In genomic region chr5:40495172-40495699, GRCh38 we compare ENCODE assay signal across 22 cellular contexts.
DNase-seq lines count a peak whose midpoint lies in the region; ATAC-seq and TF ChIP-seq lines count a peak whose summit lies in the region.
"Had no signal": no experiment of that assay in that cellular context is flagged by ENCODE, and none has a peak within 500 bp of the region (broad histone marks: within the 10 kb centered on the region; RNA-seq: fewer than 3 reads in every experiment).

No MANE protein-coding gene starts in this region.

- H3K27ac Mint-ChIP-seq in CD14-positive monocyte, result peak overlapping the region in 5 of 7 donors; percentile 25 to 79 (median 70)
- peak overlapping the region; percentile 34; the same call in 1 of the 2 replicates for H3K27ac Mint-ChIP-seq in HFFc6
- H3K27ac Mint-ChIP-seq: CD4-positive, CD25-positive, alpha-beta regulatory T cell; T-helper 2 cell treated with Interferon-gamma antibody and Interleukin-4, amounts not matched to agents 5 μg/mL and 100 μg/mL, for 36 hours had no signal

- ATAC-seq in left colon, result peak; percentile 41

- no peak overlapping the region for H3K4me3 Mint-ChIP-seq in CD14-positive monocyte
- H3K4me3 Mint-ChIP-seq in HFFc6, result no peak overlapping the region
- H3K4me3 Mint-ChIP-seq: CD4-positive, CD25-positive, alpha-beta regulatory T cell; T-helper 2 cell treated with Interferon-gamma antibody and Interleukin-4, amounts not matched to agents 5 μg/mL and 100 μg/mL, for 36 hours had no signal

- H3K27me3 Mint-ChIP-seq in CD14-positive monocyte (ENCODE audit: low read depth in 3 of 3) (no peaks in the 10 kb centered on the region), HFFc6 (ENCODE audit: insufficient read depth) (no peaks in the 10 kb centered on the region; the same call in 1 of the 2 replicates)

- H3K36me3 Mint-ChIP-seq in CD14-positive monocyte, result no peaks in the 10 kb centered on the region
- H3K36me3 Mint-ChIP-seq in HFFc6 (ENCODE audit: low read depth), result no peaks in the 10 kb centered on the region

- TF ChIP-seq CTCF in CD14-positive monocyte (IDR thresholded peaks at IDR 0.05) (no peak), HFFc6 (IDR thresholded peaks at IDR 0.05) (no peak)

- TF ChIP-seq POLR2A in erythroblast (IDR thresholded peaks at IDR 0.05; ENCODE audit: low read length), result no peak

- H3K4me1 Mint-ChIP-seq in CD14-positive monocyte, result peaks cover 32% of the 10 kb centered on the region
- peaks cover 33% of the 10 kb centered on the region for H3K4me1 Mint-ChIP-seq in HFFc6 (ENCODE audit: low read depth)

- H3K9me3 Mint-ChIP-seq in CD14-positive monocyte (peaks cover 0 to 2% (median 0%) of the 10 kb centered on the region in 7 donors), HFFc6 (no peaks in the 10 kb centered on the region)

- intact Hi-C loops in CD14-positive monocyte (cut with micrococcal nuclease) (loop anchor here in 1 of 2 donors (10.0 kb wide), 1 partner anchor 190 kb away; no protein-coding TSS in a partner anchor), left colon (cut with DNase I, micrococcal nuclease) (no loop called here)

- DNase-seq in CD14-positive monocyte (ENCODE audit: low spot score) (peak; percentile 55), HFFc6 (no peak), NOMO-1 treated with DMSO at 0.1 percent for 48 hours (lab: John Stamatoyannopoulos, UW; ENCODE audit: unreplicated experiment) (peak; percentile 70), left colon (no peak), erythroblast (lab: John Stamatoyannopoulos, UW) (no peak), 8988T (no peak), NCI-H1092 treated with DMSO at 0.1 percent for 48 hours (lab: John Stamatoyannopoulos, UW) (no peak)
- DNase-seq in activated CD4-positive, CD25-positive, alpha-beta regulatory T cell (lab: John Stamatoyannopoulos, UW), result no peak
- DNase-seq: ACHN; CD4-positive, CD25-positive, alpha-beta regulatory T cell; COR-L47; DMS 273 treated with DMSO at 0.1 percent for 48 hours; GDM1; HCEC 1CT; KBM-7; NCI-H1105; NCI-H1694; NCI-H2081 treated with DMSO at 0.1 percent for 48 hours; NCI-H510A; NCI-H748 treated with DMSO at 0.1 percent for 48 hours; NK-92 treated with Interleukin-12 subunit alpha and Interleukin-12 subunit beta, amount 100 ng/mL, for 24 hours had no signal

Comparison
In these comparisons a context has a peak if more than half of its experiments do, and no peak if none do; other contexts are left out.
1. DNase-seq: peak in CD14-positive monocyte (single experiment) and NOMO-1 treated with DMSO at 0.1 percent for 48 hours (single experiment); none in HFFc6 (single experiment), left colon (0 of 2), activated CD4-positive, CD25-positive, alpha-beta regulatory T cell (0 of 4), erythroblast (0 of 2), 8988T (single experiment) and NCI-H1092 treated with DMSO at 0.1 percent for 48 hours (single experiment).